In the genomic region with DNA sequence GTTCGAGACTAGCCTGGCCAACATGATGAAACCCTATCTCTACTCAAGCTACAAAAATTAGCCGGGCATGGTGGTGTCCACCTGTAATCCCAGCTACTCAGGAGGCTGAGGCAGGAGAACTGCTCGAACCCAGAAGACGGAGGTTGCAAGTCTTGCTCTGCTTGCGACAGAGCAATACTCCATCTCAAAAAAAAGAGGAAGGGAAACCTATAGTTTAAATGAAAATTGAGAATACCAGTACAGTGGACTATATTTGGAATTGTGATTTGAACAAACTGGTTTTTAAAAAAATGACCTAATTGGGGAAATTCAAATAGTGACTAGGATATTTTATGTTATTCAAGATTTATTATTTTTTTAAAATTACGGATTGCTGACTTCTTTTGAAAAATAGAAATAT, we compare ENCODE assay signal across 25 cellular contexts. TPM values are rescaled to one million over a fixed set of nuclear protein-coding genes. Genes with fewer than 3 reads are reported as not detected.
DNase-seq lines count a peak whose midpoint lies in the region; ATAC-seq, FAIRE-seq and TF ChIP-seq lines count a peak whose summit lies in the region.
"Had no signal": no experiment of that assay in that cellular context is flagged by ENCODE, and none has a peak within 500 bp of the region (broad histone marks: within the 10 kb centered on the region; RNA-seq: fewer than 3 reads in every experiment).

No MANE protein-coding gene starts in this region.

- no peak overlapping the region for H2BK5ac ChIP-seq in neuronal stem cell (ENCODE audit: low read length)

- ATAC-seq in HG02885 (IDR thresholded peaks at IDR 0.05; ENCODE audit: poor library complexity, unreplicated experiment) (peak; percentile 47), GM12878 (no peak), lower lobe of right lung (no peak)
- ATAC-seq: PC-3 had no signal

- H2BK15ac ChIP-seq in neuronal stem cell (ENCODE audit: low read length), result no peak overlapping the region

- H4K20me1 ChIP-seq in BLaER1 treated with 17β-estradiol and CSF1 and Interleukin-3, amounts not matched to agents 10 nM and 100 nM, result peaks cover under 1 to 94% (median 45%) of the 10 kb centered on the region in 11 experiments; a peak in 20 of 22 replicates
- H4K20me1 ChIP-seq in GM12878 (ENCODE audit: control insufficient read depth, insufficient read depth), result no peaks in the 10 kb centered on the region
- H4K20me1 ChIP-seq in hepatocyte (ENCODE audit: insufficient read depth, poor library complexity, severe bottlenecking), result no peaks in the 10 kb centered on the region

- no peak overlapping the region for H2BK12ac ChIP-seq in neuronal stem cell (ENCODE audit: low read length)

- H4K91ac ChIP-seq in neuronal stem cell (ENCODE audit: low read depth, low read length, poor library complexity), result no peak overlapping the region

- peak overlapping the region in 1 of 11 experiments; percentile 12; a peak in 1 of 22 replicates for H3K9ac ChIP-seq in BLaER1 treated with 17β-estradiol and CSF1 and Interleukin-3, amounts not matched to agents 10 nM and 100 nM
- H3K9ac ChIP-seq in GM12878 (ENCODE audit: control insufficient read depth, insufficient read depth, low read length) (no peak overlapping the region), neuronal stem cell (ENCODE audit: low read depth, low read length, poor library complexity) (no peak overlapping the region)
- H3K9ac ChIP-seq: GM23248 had no signal

- FAIRE-seq in GM12878 (lab: Jason Lieb, UNC), result no peak

- H3K79me2 ChIP-seq in GM12878 (ENCODE audit: control insufficient read depth, insufficient read depth, low read length), result peaks cover 15% of the 10 kb centered on the region
- H3K79me2 ChIP-seq in hepatocyte, result peaks cover 33% of the 10 kb centered on the region

- no peak overlapping the region for H2AK5ac ChIP-seq in neuronal stem cell (ENCODE audit: low read depth, low read length)

- peak overlapping the region in 7 of 11 experiments; percentile 9 to 73 (median 51); a peak in 13 of 22 replicates for H3K27ac ChIP-seq in BLaER1 treated with 17β-estradiol and CSF1 and Interleukin-3, amounts not matched to agents 10 nM and 100 nM
- no peak overlapping the region for H3K27ac ChIP-seq in GM12878 (ENCODE audit: control insufficient read depth, insufficient read depth)
- no peak overlapping the region for H3K27ac ChIP-seq in lower lobe of right lung
- no peak overlapping the region for H3K27ac ChIP-seq in hepatocyte
- no peak overlapping the region for H3K27ac ChIP-seq in neuronal stem cell (replicated peaks; ENCODE audit: low read length)
- H3K27ac ChIP-seq: GM23248, SK-N-MC had no signal

- intact Hi-C loops in GM12878 (cut with micrococcal nuclease; ENCODE audit: unreplicated experiment) (no loop called here), lower lobe of right lung (cut with DNase I) (no loop called here)

- no peak overlapping the region for H3K18ac ChIP-seq in neuronal stem cell (ENCODE audit: low read length)

- no peak for TF ChIP-seq POLR2A in GM12878 (IDR thresholded peaks at IDR 0.05; ENCODE audit: low read depth, low read length)

- H3K79me1 ChIP-seq in neuronal stem cell (ENCODE audit: low read depth, low read length), result no peaks in the 10 kb centered on the region

- no peaks in the 10 kb centered on the region for H3K9me3 ChIP-seq in BLaER1 treated with 17β-estradiol and CSF1 and Interleukin-3, amounts not matched to agents 10 nM and 100 nM (replicated peaks in 1 of 11)
- H3K9me3 ChIP-seq in GM12878 (replicated peaks; ENCODE audit: control insufficient read depth, insufficient read depth, low read length) (no peaks in the 10 kb centered on the region), lower lobe of right lung (no peaks in the 10 kb centered on the region), hepatocyte (ENCODE audit: low read depth) (no peaks in the 10 kb centered on the region), neuronal stem cell (replicated peaks in 1 of 2; ENCODE audit: control insufficient read depth in 2 of 2, insufficient read depth in 1 of 2, low read depth in 1 of 2, low read length in 2 of 2) (no peaks in the 10 kb centered on the region)
- H3K9me3 ChIP-seq: HAP-1, MG63 had no signal

- H4K8ac ChIP-seq in neuronal stem cell (ENCODE audit: low read depth, low read length), result no peak overlapping the region

- H3K9me2 ChIP-seq in hepatocyte (replicated peaks; ENCODE audit: insufficient read depth), result no peaks in the 10 kb centered on the region

- H2AFZ ChIP-seq in GM12878 (ENCODE audit: control insufficient read depth, low read depth, low read length), result no peak overlapping the region
- H2AFZ ChIP-seq in hepatocyte, result no peak overlapping the region
- no peak overlapping the region for H2AFZ ChIP-seq in neuronal stem cell (ENCODE audit: low read length)
- H2AFZ ChIP-seq: GM23248 had no signal

- H3K27me3 ChIP-seq in BLaER1 treated with 17β-estradiol and CSF1 and Interleukin-3, amounts not matched to agents 10 nM and 100 nM, result no peaks in the 10 kb centered on the region
- H3K27me3 ChIP-seq in GM12878 (replicated peaks in 1 of 2; ENCODE audit: control insufficient read depth in 2 of 2, insufficient read depth in 2 of 2, low read length in 1 of 2) (no peaks in the 10 kb centered on the region), lower lobe of right lung (ENCODE audit: low read depth) (no peaks in the 10 kb centered on the region), hepatocyte (no peaks in the 10 kb centered on the region), neuronal stem cell (ENCODE audit: control insufficient read depth in 3 of 3, insufficient read depth in 3 of 3, low read depth in 1 of 3, low read length in 3 of 3) (no peaks in the 10 kb centered on the region)
- H3K27me3 ChIP-seq: MG63 had no signal

- 89% methylated on average over 6 of the region's 6 CpGs for WGBS in GM12878 (ENCODE audit: insufficient coverage, insufficient replicate concordance, low lambda C conversion rate, missing lambda C conversion rate)
- WGBS in hepatocyte (ENCODE audit: low lambda C conversion rate, missing lambda C conversion rate), result 89% methylated on average over 6 of the region's 6 CpGs
- WGBS in neuronal stem cell (ENCODE audit: extremely low coverage in 2 of 2, insufficient read length in 2 of 2, insufficient replicate concordance in 1 of 2), 2 donors, result no CpG with 5 or more reads among the region's 6 CpGs

- TF ChIP-seq RAD21 in GM12878 (IDR thresholded peaks at IDR 0.05; ENCODE audit: insufficient read depth, low read depth, low read length), result no peak

- no peak overlapping the region for H3K14ac ChIP-seq in neuronal stem cell (ENCODE audit: low read length)

- H3K4me3 ChIP-seq in BLaER1 treated with 17β-estradiol and CSF1 and Interleukin-3, amounts not matched to agents 10 nM and 100 nM, result no peak overlapping the region
- H3K4me3 ChIP-seq in GM12878, result no peak overlapping the region
- H3K4me3 ChIP-seq in lower lobe of right lung, result no peak overlapping the region
- H3K4me3 ChIP-seq in hepatocyte, result no peak overlapping the region
- no peak overlapping the region for H3K4me3 ChIP-seq in neuronal stem cell (ENCODE audit: low read length in 2 of 2)
- H3K4me3 ChIP-seq: GM23248, HAP-1, MG63, SK-N-MC had no signal

- RAD21 ChIA-PET in GM12878 (lab: Charles Lee; ENCODE audit: unreplicated experiment), result no interaction called here

- POLR2A ChIA-PET in GM12878 (lab: Charles Lee), result no interaction called here

- H3K4ac ChIP-seq in neuronal stem cell (ENCODE audit: low read length), result no peak overlapping the region

- H3K23ac ChIP-seq in neuronal stem cell (ENCODE audit: low read depth, low read length, poor library complexity), result no peak overlapping the region

- in situ Hi-C loops in GM12878 (cut with MboI), result no loop called here

- TF ChIP-seq CTCF in GM12878 (IDR thresholded peaks at IDR 0.05 in 2 of 3, conservative IDR thresholded peaks at IDR 0.05 in 1 of 3; ENCODE audit: control insufficient read depth in 2 of 3, extremely low read depth in 1 of 3, insufficient read depth in 1 of 3, low read depth in 3 of 3, low read length in 3 of 3) (no peak), lower lobe of right lung (IDR thresholded peaks at IDR 0.05) (no peak), hepatocyte (IDR thresholded peaks at IDR 0.05; ENCODE audit: poor library complexity) (no peak)

- H3K4me1 ChIP-seq in BLaER1 treated with 17β-estradiol and CSF1 and Interleukin-3, amounts not matched to agents 10 nM and 100 nM, result peaks cover 0 to 89% (median 47%) of the 10 kb centered on the region in 10 experiments; a peak in 14 of 20 replicates
- H3K4me1 ChIP-seq in GM12878 (ENCODE audit: control insufficient read depth, insufficient read depth, low read length), result peaks cover 15% of the 10 kb centered on the region
- H3K4me1 ChIP-seq in lower lobe of right lung, result no peaks in the 10 kb centered on the region
- H3K4me1 ChIP-seq in hepatocyte (ENCODE audit: insufficient read depth), result peaks cover 4% of the 10 kb centered on the region
- no peaks in the 10 kb centered on the region for H3K4me1 ChIP-seq in neuronal stem cell (ENCODE audit: control insufficient read depth in 2 of 2, insufficient read depth in 1 of 2, low read depth in 1 of 2, low read length in 2 of 2)
- H3K4me1 ChIP-seq: HAP-1 had no signal

- no peak overlapping the region for H2BK120ac ChIP-seq in neuronal stem cell (ENCODE audit: low read depth, low read length)

- BruUV-seq in GM12878 (replicated peaks; lab: Mats Ljungman, UMichigan), result no TSS peak

- H3K4me2 ChIP-seq in BLaER1 treated with 17β-estradiol and CSF1 and Interleukin-3, amounts not matched to agents 10 nM and 100 nM, result peak overlapping the region in 6 of 11 experiments; percentile 46 to 69 (median 59); a peak in 12 of 22 replicates
- H3K4me2 ChIP-seq in GM12878 (ENCODE audit: control insufficient read depth, insufficient read depth), result no peak overlapping the region
- H3K4me2 ChIP-seq in hepatocyte, result no peak overlapping the region
- H3K4me2 ChIP-seq in neuronal stem cell (ENCODE audit: insufficient read depth, low read length, poor library complexity, severe bottlenecking), result no peak overlapping the region

- DNase-seq in NOMO-1 treated with dmso at 0.1 percent for 144 hours (lab: John Stamatoyannopoulos, UW; ENCODE audit: unreplicated experiment) (peak; percentile 29), GM12878 (ENCODE audit: low read depth, low spot score) (no peak), lower lobe of right lung (no peak), hepatocyte (ENCODE audit: low spot score) (no peak), neuronal stem cell (ENCODE audit: low spot score) (no peak)
- DNase-seq: 8988T; C1 segment of cervical spinal cord; GM23248; MG63; NCI-H1105; NCI-H146; NCI-H2029; NCI-H2171; NCI-H345; NCI-H524; NCI-H774; NK-92 treated with Interleukin-12 subunit alpha and Interleukin-12 subunit beta, amount 100 ng/mL, for 24 hours; PC-3; Right ventricle myocardium superior; SW 1271; T-helper 2 cell had no signal

- H3K36me3 ChIP-seq in BLaER1 treated with 17β-estradiol and CSF1 and Interleukin-3, amounts not matched to agents 10 nM and 100 nM, result peaks cover 58 to 98% (median 97%) of the 10 kb centered on the region in 11 experiments
- H3K36me3 ChIP-seq in GM12878 (ENCODE audit: control insufficient read depth in 2 of 2, insufficient read depth in 2 of 2, low read length in 1 of 2) (peaks cover 4 to 46% of the 10 kb centered on the region in 2 experiments), lower lobe of right lung (peaks cover 65% of the 10 kb centered on the region), hepatocyte (replicated peaks; ENCODE audit: insufficient read depth, low read depth) (no peaks in the 10 kb centered on the region), neuronal stem cell (replicated peaks in 1 of 2; ENCODE audit: control insufficient read depth in 2 of 2, insufficient read depth in 2 of 2, low read length in 2 of 2) (peaks cover 19 to 80% of the 10 kb centered on the region in 2 donors)

- SMC1A ChIA-PET in GM12878 (lab: Charles Lee; ENCODE audit: uncharacterized antibody, unreplicated experiment), result no interaction called here

- TF ChIP-seq EP300 in GM12878 (IDR thresholded peaks at IDR 0.05; ENCODE audit: borderline replicate concordance in 1 of 2, control insufficient read depth in 1 of 2, low read depth in 2 of 2, low read length in 2 of 2), result no peak

- CTCF ChIA-PET in GM12878 (lab: Yijun Ruan, JAX), result interaction anchor here (1.0 to 2.0 kb wide), 3 partner anchors 18 to 34 kb away, joined by 3 to 8 read pairs (median 7); partner anchors contain the start of gene DIAPH1

RNA-seq across cellular contexts. Expression of gene DIAPH1, which starts 33.2 kb away (rescaled TPM):
- total RNA-seq in GM12878 (2013; cell fraction: nucleolus; rRNA removed), result 41.5 and 54.1 TPM in 2 replicates
- total RNA-seq in GM12878 (2014; rRNA removed), result 42.6 and 45.5 TPM in 2 replicates
- 37.8 and 38.6 TPM in 2 replicates for total RNA-seq in GM12878 (2014; rRNA removed; fragmentation: Illumina TruSeq; extraction: Trizol)
- 159 and 168 TPM in 2 replicates for total RNA-seq in GM12878 (2021)
- 53.8 TPM for polyA plus RNA-seq in GM12878 (2011; ENCODE audit: low read depth)
- polyA plus RNA-seq in GM12878 (2011; rRNA removed), result 43.6 and 45.5 TPM in 2 replicates
- polyA plus RNA-seq in GM12878 (2011; cell fraction: cytosol; rRNA removed), result 60.5 and 85.4 TPM in 2 replicates
- 108 and 216 TPM in 2 replicates for polyA plus RNA-seq in GM12878 (2011; cell fraction: nucleus; rRNA removed)
- 64.3 and 68.3 TPM in 2 replicates for polyA plus RNA-seq in GM12878 (2012)
- 122 and 124 TPM in 2 replicates for polyA plus RNA-seq in GM12878 (2014; fragmentation: Illumina TruSeq; extraction: Trizol)
- polyA plus RNA-seq in GM12878 (2014; fragmentation: Nextera tagmentation; extraction: Ambion mirVana), result 10 to 100 TPM; 46.3 to 56.0 TPM
- 62.1 and 69.4 TPM in 2 replicates for polyA plus RNA-seq in GM12878 (2014; rRNA removed)
- 100 to 1,000 TPM; 113 to 122 TPM for polyA plus RNA-seq in GM12878 (2016; fragmentation: Nextera tagmentation; extraction: Ambion mirVana)
- polyA minus RNA-seq in GM12878 (2011; rRNA and poly(A)+ RNA removed), result 95.9 and 106 TPM in 2 replicates
- polyA minus RNA-seq in GM12878 (2011; cell fraction: cytosol; rRNA and poly(A)+ RNA removed), result 52.9 and 65.7 TPM in 2 replicates
- polyA minus RNA-seq in GM12878 (2011; cell fraction: nucleus; rRNA and poly(A)+ RNA removed), result 34.0 and 83.0 TPM in 2 replicates
- 118 TPM for total RNA-seq in lower lobe of right lung
- total RNA-seq in hepatocyte, result 37.7 and 62.4 TPM in 2 replicates
- 56.6 and 59.0 TPM in 2 replicates for polyA plus RNA-seq in hepatocyte
- 34.7 TPM for polyA plus RNA-seq in neuronal stem cell (2013, experiment 1 of 2)
- 34.1 TPM for polyA plus RNA-seq in neuronal stem cell (2013, experiment 2 of 2)

RNA-seq across cellular contexts. Expression of gene HDAC3, which starts 51.1 kb away (rescaled TPM):
- total RNA-seq in GM12878 (2013; cell fraction: nucleolus; rRNA removed), result 97.4 and 102 TPM in 2 replicates
- total RNA-seq in GM12878 (2014; rRNA removed) (107 and 109 TPM in 2 replicates), GM12878 (2014; rRNA removed; fragmentation: Illumina TruSeq; extraction: Trizol) (77.0 and 92.5 TPM in 2 replicates), GM12878 (2021) (82.9 and 94.3 TPM in 2 replicates), lower lobe of right lung (45.8 TPM), hepatocyte (50.1 and 53.5 TPM in 2 replicates)
- polyA plus RNA-seq in GM12878 (2011; ENCODE audit: low read depth), result 88.0 TPM
- polyA plus RNA-seq in GM12878 (2011; rRNA removed) (115 and 140 TPM in 2 replicates), GM12878 (2014; fragmentation: Illumina TruSeq; extraction: Trizol) (115 and 135 TPM in 2 replicates), GM12878 (2014; fragmentation: Nextera tagmentation; extraction: Ambion mirVana) (100 to 1,000 TPM in 1 of 2 experiments, 10 to 100 TPM in 1; 62.2 to 108 TPM), GM12878 (2014; rRNA removed) (107 and 115 TPM in 2 replicates), GM12878 (2016; fragmentation: Nextera tagmentation; extraction: Ambion mirVana) (100 to 1,000 TPM; 117 to 120 TPM), hepatocyte (74.0 and 81.9 TPM in 2 replicates)
- polyA plus RNA-seq in GM12878 (2011; cell fraction: cytosol; rRNA removed), result 160 and 168 TPM in 2 replicates
- 199 and 244 TPM in 2 replicates for polyA plus RNA-seq in GM12878 (2011; cell fraction: nucleus; rRNA removed)
- 77.9 and 79.2 TPM in 2 replicates for polyA plus RNA-seq in GM12878 (2012)
- 119 and 130 TPM in 2 replicates for polyA minus RNA-seq in GM12878 (2011; rRNA and poly(A)+ RNA removed)
- 32.9 and 41.7 TPM in 2 replicates for polyA minus RNA-seq in GM12878 (2011; cell fraction: cytosol; rRNA and poly(A)+ RNA removed)
- 79.4 and 93.5 TPM in 2 replicates for polyA minus RNA-seq in GM12878 (2011; cell fraction: nucleus; rRNA and poly(A)+ RNA removed)
- 61.4 TPM for polyA plus RNA-seq in neuronal stem cell (2013, experiment 1 of 2)
- polyA plus RNA-seq in neuronal stem cell (2013, experiment 2 of 2), result 61.9 TPM

RNA-seq across cellular contexts. Expression of gene RELL2, which starts 51.2 kb away (rescaled TPM):
- 5.6 and 7.0 TPM in 2 replicates for total RNA-seq in GM12878 (2013; cell fraction: nucleolus; rRNA removed)
- total RNA-seq in GM12878 (2014; rRNA removed) (15.3 and 18.2 TPM in 2 replicates), GM12878 (2014; rRNA removed; fragmentation: Illumina TruSeq; extraction: Trizol) (6.6 and 6.8 TPM in 2 replicates), GM12878 (2021) (15.4 and 15.7 TPM in 2 replicates), lower lobe of right lung (5.5 TPM), hepatocyte (7.6 and 16.9 TPM in 2 replicates)
- 1.3 TPM for polyA plus RNA-seq in GM12878 (2011; ENCODE audit: low read depth)
- polyA plus RNA-seq in GM12878 (2011; rRNA removed) (0.91 and 2.1 TPM in 2 replicates), GM12878 (2014; fragmentation: Illumina TruSeq; extraction: Trizol) (1.2 and 6.0 TPM in 2 replicates), GM12878 (2014; fragmentation: Nextera tagmentation; extraction: Ambion mirVana) (under 1 TPM; 0.23 to 0.64 TPM), GM12878 (2014; rRNA removed) (21.4 and 23.5 TPM in 2 replicates), GM12878 (2016; fragmentation: Nextera tagmentation; extraction: Ambion mirVana) (1 to 10 TPM; 7.5 to 9.5 TPM), hepatocyte (17.3 and 19.9 TPM in 2 replicates)
- polyA plus RNA-seq in GM12878 (2011; cell fraction: cytosol; rRNA removed), result 2.0 and 3.3 TPM in 2 replicates
- polyA plus RNA-seq in GM12878 (2011; cell fraction: nucleus; rRNA removed), result 27.8 and 32.1 TPM in 2 replicates
- 4.7 and 5.4 TPM in 2 replicates for polyA plus RNA-seq in GM12878 (2012)
- 1.3 and 1.4 TPM in 2 replicates for polyA minus RNA-seq in GM12878 (2011; rRNA and poly(A)+ RNA removed)
- 0.73 and 0.80 TPM in 2 replicates for polyA minus RNA-seq in GM12878 (2011; cell fraction: cytosol; rRNA and poly(A)+ RNA removed)
- polyA minus RNA-seq in GM12878 (2011; cell fraction: nucleus; rRNA and poly(A)+ RNA removed), result 4.4 and 6.1 TPM in 2 replicates
- polyA plus RNA-seq in neuronal stem cell (2013, experiment 1 of 2), result 2.6 TPM
- 2.5 TPM for polyA plus RNA-seq in neuronal stem cell (2013, experiment 2 of 2)

Comparison
In these comparisons a context has a peak if more than half of its experiments do, and no peak if none do; other contexts are left out.
1. H3K27ac ChIP-seq: peak in BLaER1 treated with 17β-estradiol and CSF1 and Interleukin-3, amounts not matched to agents 10 nM and 100 nM (7 of 11); none in GM12878 (single experiment), lower lobe of right lung (single experiment), hepatocyte (single experiment) and neuronal stem cell (single experiment).
2. H3K4me2 ChIP-seq: peak in BLaER1 treated with 17β-estradiol and CSF1 and Interleukin-3, amounts not matched to agents 10 nM and 100 nM (6 of 11); none in GM12878 (single experiment), hepatocyte (single experiment) and neuronal stem cell (single experiment).